In the genomic region with DNA sequence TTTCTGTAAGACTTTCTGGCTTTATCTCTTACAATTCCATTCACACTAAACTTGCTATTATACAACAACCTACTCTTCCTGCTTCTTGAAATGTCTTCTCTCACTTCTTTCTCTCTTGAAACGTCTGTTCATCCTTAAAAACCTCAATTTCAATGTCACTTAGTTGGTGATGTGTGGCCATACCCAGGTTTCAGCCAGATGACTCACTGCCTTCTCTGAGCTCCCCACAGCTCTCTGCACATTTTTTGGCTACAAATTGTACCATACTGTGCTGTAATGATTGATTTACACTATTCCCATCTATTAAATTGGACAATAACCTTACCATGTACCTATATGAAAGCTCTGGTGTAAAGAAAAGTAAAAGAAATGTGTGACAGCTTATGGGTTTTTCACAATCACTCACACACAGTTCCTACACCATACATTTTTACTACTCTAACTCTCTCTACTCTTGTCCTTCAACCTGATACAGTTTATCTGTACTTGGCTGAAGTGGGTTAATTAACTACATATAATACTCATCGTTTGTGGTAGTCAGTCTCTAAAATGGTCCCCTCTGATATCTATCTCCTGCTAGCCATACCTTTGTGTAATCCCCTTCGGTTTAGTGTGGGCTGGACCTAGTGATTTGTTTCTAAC, we compare ENCODE assay signal across 29 cellular contexts.
DNase-seq lines count a peak whose midpoint lies in the region; ATAC-seq and TF ChIP-seq lines count a peak whose summit lies in the region.
"Had no signal": no experiment of that assay in that cellular context is flagged by ENCODE, and none has a peak within 500 bp of the region (broad histone marks: within the 10 kb centered on the region; RNA-seq: fewer than 3 reads in every experiment).

No MANE protein-coding gene starts in this region.

- no peaks in the 10 kb centered on the region for H3K9me3 ChIP-seq in OCI-LY7 (ENCODE audit: low read length)
- H3K9me3 ChIP-seq in endodermal cell (ENCODE audit: control insufficient read depth, low read length) = no peaks in the 10 kb centered on the region
- H3K9me3 ChIP-seq: colonic mucosa, suprapubic skin had no signal

- intact Hi-C loops in activated CD4-positive, alpha-beta T cell treated with anti-CD3 and anti-CD28 coated beads for 36 hours (cut with DNase I, micrococcal nuclease) = no loop called here
- intact Hi-C loops in OCI-LY7 (cut with micrococcal nuclease; ENCODE audit: unreplicated experiment) = loop anchor here (2.0 to 10.0 kb wide), 2 partner anchors 67 to 191 kb away; no protein-coding TSS in a partner anchor

- H4K20me1 ChIP-seq in OCI-LY7 (ENCODE audit: insufficient read depth, low read length) = no peaks in the 10 kb centered on the region

- peak overlapping the region; percentile 69 for H3K4me2 ChIP-seq in OCI-LY7 (ENCODE audit: low read length)

- H3K79me2 ChIP-seq in OCI-LY7 (ENCODE audit: insufficient read depth, low read depth, low read length) = no peaks in the 10 kb centered on the region

- H3K36me3 ChIP-seq in OCI-LY7 (ENCODE audit: insufficient read depth, low read length) (no peaks in the 10 kb centered on the region), endodermal cell (ENCODE audit: control insufficient read depth, insufficient read depth, low read length) (no peaks in the 10 kb centered on the region)
- H3K36me3 ChIP-seq: colonic mucosa, suprapubic skin had no signal

- POLR2A ChIA-PET in activated CD4-positive, alpha-beta T cell treated with anti-CD3 and anti-CD28 coated beads for 36 hours (lab: Charles Lee) = interaction anchor here (0.8 kb wide), 1 partner anchor 11 kb away, joined by 4 read pairs; no protein-coding TSS in a partner anchor
- POLR2A ChIA-PET in OCI-LY7 (lab: Charles Lee) = interaction anchor here (0.7 to 3.7 kb wide), 6 partner anchors 8 to 41 kb away, joined by 3 to 17 read pairs (median 4); no protein-coding TSS in a partner anchor

- CTCF ChIA-PET in activated CD4-positive, alpha-beta T cell treated with anti-CD3 and anti-CD28 coated beads for 36 hours (lab: Charles Lee) = no interaction called here
- CTCF ChIA-PET in OCI-LY7 (lab: Charles Lee; ENCODE audit: unreplicated experiment) = no interaction called here

- WGBS in endodermal cell (ENCODE audit: insufficient coverage in 1 of 2, insufficient read length in 1 of 2), 2 experiments = 80 to 100% methylated on average over 1 to 3 of the region's 3 CpGs

- no peaks in the 10 kb centered on the region for H3K27me3 Mint-ChIP-seq in activated CD4-positive, alpha-beta T cell treated with anti-CD3 and anti-CD28 coated beads for 36 hours
- no peaks in the 10 kb centered on the region for H3K27me3 Mint-ChIP-seq in endodermal cell (ENCODE audit: insufficient read depth)
- H3K27me3 Mint-ChIP-seq: activated B cell treated with CpG ODN at 0.5 μM for 24 hours; natural killer cell treated with Interleukin-12 subunit alpha and Interleukin-12 subunit beta and Interleukin-15 and Interleukin-18, amount 100 ng/mL, for 72 hours had no signal

- peak; percentile 61 for ATAC-seq in activated CD4-positive, alpha-beta T cell treated with anti-CD3 and anti-CD28 coated beads for 36 hours
- peak; percentile 76 for ATAC-seq in stimulated activated naive CD8-positive, alpha-beta T cell treated with anti-CD3 and anti-CD28 coated beads, Interleukin-15, Interleukin-2, amounts not matched to agents 100 U/mL and 50 U/mL, for 24 hours
- no peak for ATAC-seq in omental fat pad (ENCODE audit: low FRiP score)
- ATAC-seq in HG03432 (IDR thresholded peaks at IDR 0.05; ENCODE audit: unreplicated experiment) = no peak
- ATAC-seq: natural killer cell treated with Interleukin-12 subunit alpha and Interleukin-12 subunit beta and Interleukin-15 and Interleukin-18, amount 100 ng/mL, for 72 hours; Panc1; right cardiac atrium had no signal

- 0 out of 2 replicates have a peak overlapping the region, but pooled peaks have one; percentile 23 for H2AFZ ChIP-seq in OCI-LY7 (ENCODE audit: low read length)

- peaks cover 12% of the 10 kb centered on the region for H3K4me1 Mint-ChIP-seq in activated CD4-positive, alpha-beta T cell treated with anti-CD3 and anti-CD28 coated beads for 36 hours
- peaks cover 18% of the 10 kb centered on the region for H3K4me1 Mint-ChIP-seq in endodermal cell
- H3K4me1 Mint-ChIP-seq: activated B cell treated with CpG ODN at 0.5 μM for 24 hours had no signal

- TF ChIP-seq CTCF in OCI-LY7 (conservative IDR thresholded peaks at IDR 0.05; ENCODE audit: low read length) = no peak
- no peak for TF ChIP-seq CTCF in endodermal cell (conservative IDR thresholded peaks at IDR 0.05)
- no peak for TF ChIP-seq CTCF in omental fat pad (IDR thresholded peaks at IDR 0.05)

- H3K9me3 Mint-ChIP-seq in activated CD4-positive, alpha-beta T cell treated with anti-CD3 and anti-CD28 coated beads for 36 hours (ENCODE audit: low read depth) = peaks cover under 1% of the 10 kb centered on the region
- H3K9me3 Mint-ChIP-seq in endodermal cell = peaks cover 3% of the 10 kb centered on the region
- H3K9me3 Mint-ChIP-seq: activated B cell treated with CpG ODN at 0.5 μM for 24 hours had no signal

- H3K4me1 ChIP-seq in OCI-LY7 (ENCODE audit: insufficient read depth, low read length, poor library complexity, severe bottlenecking) (peaks cover 52% of the 10 kb centered on the region), endodermal cell (ENCODE audit: control insufficient read depth, insufficient read depth, low read length) (peaks cover 17% of the 10 kb centered on the region)
- H3K4me1 ChIP-seq: colonic mucosa, suprapubic skin had no signal

- no peaks in the 10 kb centered on the region for H3K9me2 ChIP-seq in OCI-LY7 (ENCODE audit: insufficient read depth, low read length)

- no peak overlapping the region for H3K9ac ChIP-seq in endodermal cell (ENCODE audit: extremely low read depth, low read length, poor library complexity, severe bottlenecking)

- BruUV-seq in OCI-LY7 (replicated peaks; lab: Mats Ljungman, UMichigan) = no TSS peak

- no peak overlapping the region for H3K4me3 Mint-ChIP-seq in activated CD4-positive, alpha-beta T cell treated with anti-CD3 and anti-CD28 coated beads for 36 hours
- H3K4me3 Mint-ChIP-seq in endodermal cell = no peak overlapping the region
- H3K4me3 Mint-ChIP-seq: activated B cell treated with CpG ODN at 0.5 μM for 24 hours; natural killer cell treated with Interleukin-12 subunit alpha and Interleukin-12 subunit beta and Interleukin-15 and Interleukin-18, amount 100 ng/mL, for 72 hours had no signal

- H3K27me3 ChIP-seq in endodermal cell (ENCODE audit: control insufficient read depth, insufficient read depth, low read length, poor library complexity, severe bottlenecking) = no peaks in the 10 kb centered on the region
- H3K27me3 ChIP-seq: colonic mucosa, suprapubic skin had no signal

- H3K4me3 ChIP-seq in OCI-LY7 (ENCODE audit: low read depth, low read length, poor library complexity, severe bottlenecking) = no peak overlapping the region
- H3K4me3 ChIP-seq in endodermal cell (ENCODE audit: low read length) = peak overlapping the region; percentile 28
- H3K4me3 ChIP-seq: colonic mucosa, lung, suprapubic skin had no signal

- H3K27ac Mint-ChIP-seq in activated CD4-positive, alpha-beta T cell treated with anti-CD3 and anti-CD28 coated beads for 36 hours = no peak overlapping the region
- H3K27ac Mint-ChIP-seq in endodermal cell = no peak overlapping the region
- H3K27ac Mint-ChIP-seq: activated B cell treated with CpG ODN at 0.5 μM for 24 hours; natural killer cell treated with Interleukin-12 subunit alpha and Interleukin-12 subunit beta and Interleukin-15 and Interleukin-18, amount 100 ng/mL, for 72 hours had no signal

- peaks cover 5% of the 10 kb centered on the region for H3K36me3 Mint-ChIP-seq in activated CD4-positive, alpha-beta T cell treated with anti-CD3 and anti-CD28 coated beads for 36 hours (ENCODE audit: low read depth)
- no peaks in the 10 kb centered on the region for H3K36me3 Mint-ChIP-seq in endodermal cell (ENCODE audit: low read depth)
- H3K36me3 Mint-ChIP-seq: natural killer cell treated with Interleukin-12 subunit alpha and Interleukin-12 subunit beta and Interleukin-15 and Interleukin-18, amount 100 ng/mL, for 72 hours had no signal

- DNase-seq in activated CD4-positive, alpha-beta T cell treated with anti-CD3 and anti-CD28 coated beads for 36 hours = peak; percentile 10
- no peak for DNase-seq in activated CD4-positive, alpha-beta T cell treated with anti-CD3 and anti-CD28 coated beads for 4 hours
- no peak for DNase-seq in OCI-LY7 (ENCODE audit: low spot score)
- no peak for DNase-seq in endodermal cell
- DNase-seq in stimulated activated naive CD8-positive, alpha-beta T cell treated with anti-CD3 and anti-CD28 coated beads, Interleukin-15, Interleukin-2, amounts not matched to agents 100 U/mL and 50 U/mL, for 24 hours = no peak
- no peak for DNase-seq in omental fat pad (ENCODE audit: low spot score)
- DNase-seq in activated T-cell treated with anti-CD3 and anti-CD28 coated beads, Interleukin-2, amount 50 U/mL, for 1 hour = no peak
- DNase-seq: activated B cell treated with CpG ODN at 0.5 μM for 24 hours; activated CD4-positive, alpha-beta T cell treated with anti-CD3 and anti-CD28 coated beads, Interleukin-2, amount 50 U/mL, for 4 hours; amniotic stem cell; colonic mucosa; effector memory CD4-positive, alpha-beta T cell; erythroblast; kidney glomerular epithelial cell; MV-4-11; NCI-H146; NCI-H510A; posterior cingulate gyrus; SIG-M5; stimulated activated CD4-positive, alpha-beta T cell treated with anti-CD3 and anti-CD28 coated beads, Interleukin-12 subunit alpha, Interleukin-12 subunit beta, amount 100 ng/mL, for 4 hours; stimulated activated CD4-positive, alpha-beta T cell treated with anti-CD3 and anti-CD28 coated beads, Interleukin-4, amount 100 ng/mL, for 1 hour; SW 1271 had no signal

- peak overlapping the region; percentile 74 for H3K27ac ChIP-seq in OCI-LY7 (ENCODE audit: low read depth, low read length, poor library complexity, severe bottlenecking)
- H3K27ac ChIP-seq in endodermal cell (ENCODE audit: low read depth, low read length) = peak overlapping the region; percentile 18
- H3K27ac ChIP-seq: 22Rv1, colonic mucosa, suprapubic skin had no signal

Comparison
In these comparisons a context has a peak if more than half of its experiments do, and no peak if none do; other contexts are left out.
1. ATAC-seq: peak in activated CD4-positive, alpha-beta T cell treated with anti-CD3 and anti-CD28 coated beads for 36 hours (single experiment) and stimulated activated naive CD8-positive, alpha-beta T cell treated with anti-CD3 and anti-CD28 coated beads, Interleukin-15, Interleukin-2, amounts not matched to agents 100 U/mL and 50 U/mL, for 24 hours (single experiment); none in omental fat pad (single experiment) and HG03432 (single experiment).